In the genomic region with DNA sequence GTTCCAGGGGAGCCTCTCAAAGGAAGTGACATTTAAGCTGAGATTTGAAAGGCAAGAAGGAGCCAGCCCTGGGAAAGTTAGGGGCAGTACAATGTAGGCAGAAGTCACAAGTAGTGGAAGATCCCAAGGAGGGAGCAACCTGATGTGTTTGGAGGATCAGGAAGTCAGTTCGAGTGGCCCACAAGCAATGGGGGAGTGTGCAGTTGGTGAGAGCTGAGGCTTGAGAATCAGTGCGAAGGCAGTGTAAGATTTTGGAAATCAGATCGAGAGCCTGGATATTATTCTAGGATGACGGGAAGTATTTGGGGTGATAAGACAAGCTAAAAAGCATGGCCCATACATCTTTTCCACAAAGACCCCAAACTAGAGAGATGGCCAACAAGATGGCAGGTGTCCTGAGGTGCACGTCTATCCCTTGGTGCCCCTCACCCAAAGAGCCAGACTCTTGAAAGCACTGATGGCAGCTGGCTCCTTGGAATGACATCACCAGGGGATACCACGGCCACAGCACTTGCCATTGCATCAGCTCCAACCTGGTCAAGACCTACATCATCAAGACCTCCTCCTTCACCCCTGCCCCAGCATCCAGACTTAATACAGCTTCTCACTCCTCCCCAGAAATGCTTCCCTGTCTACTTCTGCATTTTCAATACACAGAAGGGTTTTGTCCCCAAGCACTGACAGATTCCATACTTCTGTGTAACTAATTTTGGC, we compare ENCODE assay signal across 13 cellular contexts.
DNase-seq lines count a peak whose midpoint lies in the region; ATAC-seq and TF ChIP-seq lines count a peak whose summit lies in the region.
"Had no signal": no experiment of that assay in that cellular context is flagged by ENCODE, and none has a peak within 500 bp of the region (broad histone marks: within the 10 kb centered on the region; RNA-seq: fewer than 3 reads in every experiment).

No MANE protein-coding gene starts in this region.

- BruUV-seq in Calu3 (replicated peaks; lab: Mats Ljungman, UMichigan): no TSS peak

- H3K27ac ChIP-seq in CD8-positive, alpha-beta memory T cell (ENCODE audit: low read depth, low read length): no peak overlapping the region
- H3K27ac ChIP-seq in substantia nigra (ENCODE audit: low read depth, low read length, poor library complexity, severe bottlenecking): no peak overlapping the region
- H3K27ac ChIP-seq: sigmoid colon, testis had no signal

- no peaks in the 10 kb centered on the region for H3K27me3 Mint-ChIP-seq in CD8-positive, alpha-beta memory T cell
- H3K27me3 Mint-ChIP-seq in activated naive CD8-positive, alpha-beta T cell: no peaks in the 10 kb centered on the region
- no peaks in the 10 kb centered on the region for H3K27me3 Mint-ChIP-seq in Calu3 (ENCODE audit: unreplicated experiment)

- peak overlapping the region; percentile 14 to 75 (median 56) for H3K27ac Mint-ChIP-seq in CD8-positive, alpha-beta memory T cell
- H3K27ac Mint-ChIP-seq in activated naive CD8-positive, alpha-beta T cell: peak overlapping the region; percentile 81
- no peak overlapping the region for H3K27ac Mint-ChIP-seq in Calu3 (ENCODE audit: unreplicated experiment)

- no peaks in the 10 kb centered on the region for H3K27me3 ChIP-seq in CD8-positive, alpha-beta memory T cell (ENCODE audit: insufficient read depth, low read length, poor library complexity, severe bottlenecking)
- H3K27me3 ChIP-seq: sigmoid colon, testis had no signal

- no peak overlapping the region for H3K4me3 ChIP-seq in CD8-positive, alpha-beta memory T cell (ENCODE audit: low read length)
- H3K4me3 ChIP-seq: sigmoid colon, testis had no signal

- TF ChIP-seq CTCF in Calu3 (IDR thresholded peaks at IDR 0.05; ENCODE audit: unreplicated experiment): no peak

- no peaks in the 10 kb centered on the region for H3K9me3 Mint-ChIP-seq in CD8-positive, alpha-beta memory T cell
- no peaks in the 10 kb centered on the region for H3K9me3 Mint-ChIP-seq in activated naive CD8-positive, alpha-beta T cell (ENCODE audit: low read depth)
- H3K9me3 Mint-ChIP-seq in Calu3 (ENCODE audit: low read depth, unreplicated experiment): no peaks in the 10 kb centered on the region

- POLR2A ChIA-PET in CD8-positive, alpha-beta memory T cell (lab: Charles Lee): no interaction called here

- peaks cover 16% of the 10 kb centered on the region for H3K4me1 ChIP-seq in CD8-positive, alpha-beta memory T cell (ENCODE audit: insufficient read depth, low read length)

- ATAC-seq in GM19372 (IDR thresholded peaks at IDR 0.05; ENCODE audit: low read depth, unreplicated experiment) (peak; percentile 12), HG03378 (IDR thresholded peaks at IDR 0.05; ENCODE audit: unreplicated experiment) (peak; percentile 19)

- H3K4me3 Mint-ChIP-seq in CD8-positive, alpha-beta memory T cell: peak overlapping the region in 1 of 7 donors; percentile 10
- H3K4me3 Mint-ChIP-seq in activated naive CD8-positive, alpha-beta T cell: peak overlapping the region; percentile 11
- H3K4me3 Mint-ChIP-seq in Calu3 (ENCODE audit: low read depth, unreplicated experiment): no peak overlapping the region

- intact Hi-C loops in Calu3 (cut with micrococcal nuclease; ENCODE audit: unreplicated experiment): no loop called here

- H3K36me3 ChIP-seq in CD8-positive, alpha-beta memory T cell (ENCODE audit: insufficient read depth, low read length): no peaks in the 10 kb centered on the region
- H3K36me3 ChIP-seq: sigmoid colon had no signal

- peaks cover 0 to 7% (median 0%) of the 10 kb centered on the region in 3 donors for H3K36me3 Mint-ChIP-seq in CD8-positive, alpha-beta memory T cell
- peaks cover 12% of the 10 kb centered on the region for H3K36me3 Mint-ChIP-seq in activated naive CD8-positive, alpha-beta T cell
- no peaks in the 10 kb centered on the region for H3K36me3 Mint-ChIP-seq in Calu3 (ENCODE audit: insufficient read depth, unreplicated experiment)

- no peaks in the 10 kb centered on the region for H3K9me3 ChIP-seq in CD8-positive, alpha-beta memory T cell (ENCODE audit: low read length)
- H3K9me3 ChIP-seq: sigmoid colon, testis had no signal

- CTCF ChIA-PET in CD8-positive, alpha-beta memory T cell (lab: Charles Lee): interaction anchor here (0.6 to 0.7 kb wide), 2 partner anchors 8 to 126 kb away, joined by 3 read pairs; no protein-coding TSS in a partner anchor
- CTCF ChIA-PET in Calu3 (lab: Charles Lee): no interaction called here

- peaks cover 41 to 66% (median 60%) of the 10 kb centered on the region in 3 donors for H3K4me1 Mint-ChIP-seq in CD8-positive, alpha-beta memory T cell
- H3K4me1 Mint-ChIP-seq in activated naive CD8-positive, alpha-beta T cell (ENCODE audit: low read depth): peaks cover 67% of the 10 kb centered on the region
- peaks cover 5% of the 10 kb centered on the region for H3K4me1 Mint-ChIP-seq in Calu3 (ENCODE audit: low read depth, unreplicated experiment)

- no peak for DNase-seq in CD8-positive, alpha-beta memory T cell
- DNase-seq in COR-L47 (lab: John Stamatoyannopoulos, UW) (no peak), NCI-H1048 (lab: John Stamatoyannopoulos, UW) (no peak), Calu3 (no peak), substantia nigra (lab: John Stamatoyannopoulos, UW) (no peak)
- DNase-seq: activated CD4-positive, alpha-beta T cell treated with anti-CD3 and anti-CD28 coated beads, Interleukin-2, amount 50 U/mL, for 4 hours; dermis blood vessel endothelial cell; NCI-H510A; sigmoid colon; testis had no signal
